ENCODE assay signal across 19 cellular contexts in genomic region chr7:117472335-117472734, GRCh38. TPM values are rescaled to one million over a fixed set of nuclear protein-coding genes. Genes with fewer than 3 reads are reported as not detected.
"Had no signal": no experiment of that assay in that cellular context is flagged by ENCODE, and none has a peak within 500 bp of the region (broad histone marks: within the 10 kb centered on the region; RNA-seq: fewer than 3 reads in every experiment).

No MANE protein-coding gene starts in this region.

- DNase-seq: activated CD4-positive, alpha-beta T cell treated with anti-CD3 and anti-CD28 coated beads, Interleukin-2, amount 10 ng/mL, durations not matched to agents 7 days and 5 days; activated CD4-positive, CD25-positive, alpha-beta regulatory T cell; activated naive CD4-positive, alpha-beta T cell treated with anti-CD3 and anti-CD28 coated beads for 36 hours; activated T-cell treated with anti-CD3 and anti-CD28 coated beads for 4 hours; central memory CD4-positive, alpha-beta T cell; effector CD4-positive, alpha-beta T cell; foreskin melanocyte; ovary; tibial artery had no signal

- H3K27ac ChIP-seq: coronary artery, neural progenitor cell, ovary, skin epidermis, tibial artery, vagina had no signal

- H3K27me3 ChIP-seq: neural progenitor cell, ovary, tibial artery, vagina had no signal

- H3K4me3 ChIP-seq: coronary artery, neural progenitor cell, ovary, skin epidermis, tibial artery, vagina had no signal

- ATAC-seq: activated T-helper 17 cell treated with anti-CD3 and anti-CD28 coated beads, Interleukin-2, amount 50 U/mL, for 72 hours had no signal

- H3K4me1 ChIP-seq: neural progenitor cell, tibial artery, vagina had no signal

- H3K36me3 ChIP-seq: neural progenitor cell, ovary, tibial artery, vagina had no signal

- H3K9me3 ChIP-seq: ovary, tibial artery, vagina had no signal

RNA-seq across cellular contexts. Expression of gene CFTR, which starts 7.5 kb away (rescaled TPM):
- total RNA-seq: activated CD4-positive, alpha-beta T cell treated with anti-CD3 and anti-CD28 coated beads, Interleukin-2, amount 10 ng/mL, durations not matched to agents 7 days and 5 days; activated CD8-positive, alpha-beta memory T cell treated with anti-CD3 and anti-CD28 coated beads for 36 hours; activated naive CD4-positive, alpha-beta T cell treated with anti-CD3 and anti-CD28 coated beads for 36 hours; activated T-helper 17 cell treated with anti-CD3 and anti-CD28 coated beads, Interleukin-2, amount 50 U/mL, for 72 hours; vagina had no signal
- polyA plus RNA-seq: keratinocyte, ovary had no signal

RNA-seq across cellular contexts. Expression of gene ASZ1, which starts 45.0 kb away (rescaled TPM):
- total RNA-seq: activated CD4-positive, alpha-beta T cell treated with anti-CD3 and anti-CD28 coated beads, Interleukin-2, amount 10 ng/mL, durations not matched to agents 7 days and 5 days; activated CD8-positive, alpha-beta memory T cell treated with anti-CD3 and anti-CD28 coated beads for 36 hours; activated naive CD4-positive, alpha-beta T cell treated with anti-CD3 and anti-CD28 coated beads for 36 hours; activated T-helper 17 cell treated with anti-CD3 and anti-CD28 coated beads, Interleukin-2, amount 50 U/mL, for 72 hours; ovary; renal cortical epithelial cell; vagina had no signal
- polyA plus RNA-seq: adipose tissue, keratinocyte, liver, ovary had no signal
